In the genomic region with DNA sequence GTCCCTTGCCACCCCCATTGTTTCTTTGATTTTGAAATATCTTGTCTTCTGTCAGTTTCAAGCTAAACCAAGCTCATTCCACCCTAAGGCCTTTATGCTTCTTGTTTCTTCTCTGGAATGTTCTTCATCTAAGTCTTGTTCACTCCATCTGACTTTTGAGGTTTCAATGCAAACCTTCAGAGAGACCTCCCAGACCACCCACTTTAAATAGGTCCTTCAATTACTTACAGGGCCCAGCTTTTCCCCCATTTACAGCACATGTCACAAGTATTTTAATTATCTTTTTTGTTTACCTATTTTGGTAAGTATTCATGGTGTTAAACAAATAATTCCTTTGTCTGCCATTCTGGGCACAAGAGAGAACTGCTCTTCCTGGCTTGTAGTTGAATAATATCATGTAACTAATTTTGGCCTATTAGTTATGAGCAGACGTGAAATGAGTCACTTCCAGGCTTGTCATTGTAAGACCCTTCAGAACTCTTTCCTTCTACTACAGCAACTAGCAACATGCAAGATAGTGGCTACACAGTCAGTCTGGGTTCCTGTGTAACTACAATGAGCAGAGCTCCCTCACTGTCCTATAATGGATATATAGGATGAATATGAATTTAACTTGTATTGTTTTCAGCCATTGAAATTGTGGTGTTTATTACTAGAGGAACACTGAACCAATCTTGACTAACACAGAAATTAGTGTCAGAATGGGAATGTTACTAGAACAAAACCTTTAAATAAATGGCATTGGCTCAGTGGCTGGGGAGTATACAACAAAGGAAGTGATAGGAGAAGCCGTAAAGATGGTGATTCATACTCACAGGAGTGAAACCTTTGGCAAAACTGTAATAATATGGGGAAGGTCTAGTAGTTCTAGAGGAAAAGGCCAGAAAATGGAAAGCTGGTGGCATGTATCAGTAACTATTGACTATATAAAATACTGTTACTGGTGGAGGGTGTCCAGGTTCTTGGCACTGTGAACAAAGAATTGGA, we compare ENCODE assay signal across 8 cellular contexts. TPM values are rescaled to one million over a fixed set of nuclear protein-coding genes. Genes with fewer than 3 reads are reported as not detected.
DNase-seq lines count a peak whose midpoint lies in the region; ATAC-seq and TF ChIP-seq lines count a peak whose summit lies in the region.

No MANE protein-coding gene starts in this region.

- H3K4me3 ChIP-seq in brain microvascular endothelial cell (ENCODE audit: low read depth, low read length) (no peak overlapping the region), neutrophil (ENCODE audit: low read depth in 1 of 2, low read length in 1 of 2) (peak overlapping the region; percentile 28 to 46)

- H3K4me3 Mint-ChIP-seq in chondrocyte (ENCODE audit: unreplicated experiment) = no peak overlapping the region

- no peaks in the 10 kb centered on the region for H3K9me3 Mint-ChIP-seq in chondrocyte (ENCODE audit: low read depth)

- ATAC-seq in GM18502 (IDR thresholded peaks at IDR 0.05; ENCODE audit: poor library complexity, unreplicated experiment) = peak; percentile 36
- peak; percentile 17 for ATAC-seq in HG03432 (IDR thresholded peaks at IDR 0.05; ENCODE audit: unreplicated experiment)
- ATAC-seq in GM19023 (IDR thresholded peaks at IDR 0.05; ENCODE audit: unreplicated experiment) = no peak
- ATAC-seq in GM19455 (IDR thresholded peaks at IDR 0.05; ENCODE audit: unreplicated experiment) = no peak

- H3K27ac ChIP-seq in brain microvascular endothelial cell (peak overlapping the region; percentile 89), neutrophil (peak overlapping the region; percentile 92)

- TF ChIP-seq CTCF in brain microvascular endothelial cell (IDR thresholded peaks at IDR 0.05; ENCODE audit: low read depth, low read length, missing control alignments) (no peak), neutrophil (IDR thresholded peaks at IDR 0.05) (no peak), chondrocyte (IDR thresholded peaks at IDR 0.05) (no peak)

- peaks cover 48 to 51% of the 10 kb centered on the region in 2 experiments for H3K4me1 ChIP-seq in neutrophil (ENCODE audit: control insufficient read depth in 1 of 2, insufficient read depth in 1 of 2, low read depth in 1 of 2, low read length in 1 of 2)

- peaks cover 23% of the 10 kb centered on the region for H3K4me1 Mint-ChIP-seq in chondrocyte (ENCODE audit: low read depth)

- DNase-seq in brain microvascular endothelial cell (peak; percentile 55), chondrocyte (ENCODE audit: low spot score) (no peak), COR-L47 (lab: John Stamatoyannopoulos, UW) (no peak)

- in situ Hi-C loops in brain microvascular endothelial cell (cut with HindIII; ENCODE audit: low pct_ligation_motif_present, low sequenced_read_pairs) = no loop called here

- H3K36me3 ChIP-seq in brain microvascular endothelial cell (replicated peaks) (no peaks in the 10 kb centered on the region), neutrophil (no peaks in the 10 kb centered on the region)

- H3K36me3 Mint-ChIP-seq in chondrocyte (ENCODE audit: low read depth) = peaks cover 2% of the 10 kb centered on the region

- H3K27me3 Mint-ChIP-seq in chondrocyte (ENCODE audit: low read depth) = no peaks in the 10 kb centered on the region

- no peaks in the 10 kb centered on the region for H3K9me3 ChIP-seq in neutrophil

- H3K27me3 ChIP-seq in brain microvascular endothelial cell (replicated peaks) = no peaks in the 10 kb centered on the region
- no peaks in the 10 kb centered on the region for H3K27me3 ChIP-seq in neutrophil

- H3K27ac Mint-ChIP-seq in chondrocyte (ENCODE audit: unreplicated experiment) = no peak overlapping the region

RNA-seq across cellular contexts. Expression of gene MTPN, which starts 2.8 kb away (rescaled TPM):
- total RNA-seq in chondrocyte = 134 to 148 TPM (median 142 TPM) in 3 replicates

Comparison
In these comparisons a context has a peak if more than half of its experiments do, and no peak if none do; other contexts are left out.
1. ATAC-seq: peak in GM18502 (single experiment) and HG03432 (single experiment); none in GM19023 (single experiment) and GM19455 (single experiment).